ENCODE assay signal across 19 cellular contexts in the genomic region with DNA sequence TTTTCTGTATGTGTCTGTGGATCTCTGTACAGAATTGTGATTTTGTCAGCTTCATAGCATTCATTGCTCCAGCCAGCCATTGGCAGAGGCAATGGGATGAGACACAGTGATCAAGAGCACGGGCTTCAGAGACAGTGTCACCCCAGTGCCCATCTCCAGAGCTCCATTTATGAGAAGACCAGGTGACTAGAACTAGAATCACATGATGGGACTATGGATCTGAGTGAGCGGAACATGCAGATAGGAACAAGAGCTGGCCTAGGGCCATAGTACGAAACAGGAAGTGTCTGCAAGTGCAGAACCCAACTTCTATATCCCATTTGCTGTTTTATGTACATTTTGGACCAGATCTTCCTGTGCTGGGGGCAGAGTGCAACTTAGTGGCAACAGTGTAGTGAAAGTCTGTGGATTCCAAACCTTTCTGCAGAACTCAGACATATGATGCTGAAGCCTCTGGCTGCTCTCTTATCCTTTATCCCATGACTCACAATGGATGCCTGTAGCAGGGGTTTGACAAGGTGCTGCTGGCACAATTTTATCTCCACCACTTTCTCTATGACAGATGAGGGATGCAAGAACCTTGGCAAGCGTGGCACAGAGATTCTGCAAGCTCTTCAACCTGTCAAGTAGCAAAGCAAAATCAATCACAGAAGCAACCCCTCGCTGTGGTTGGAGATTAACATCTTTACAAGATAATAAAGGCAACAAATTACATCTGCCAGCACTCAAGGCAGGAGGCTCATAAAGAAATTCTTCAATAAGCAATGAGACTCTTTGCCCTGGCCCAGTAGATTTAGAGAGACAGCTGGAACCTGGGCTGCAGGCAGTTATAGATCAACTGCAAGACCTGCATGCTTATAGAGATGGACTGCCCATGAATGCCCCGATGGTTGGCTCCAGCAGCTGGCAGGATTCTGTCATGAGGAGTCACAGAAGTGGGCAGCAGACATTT.
DNase-seq lines count a peak whose midpoint lies in the region; ATAC-seq and TF ChIP-seq lines count a peak whose summit lies in the region.
"Had no signal": no experiment of that assay in that cellular context is flagged by ENCODE, and none has a peak within 500 bp of the region (broad histone marks: within the 10 kb centered on the region; RNA-seq: fewer than 3 reads in every experiment).

No MANE protein-coding gene starts in this region.

- WGBS in GM23248 (ENCODE audit: low coverage in 1 of 2, low lambda C conversion rate in 2 of 2, missing lambda C conversion rate in 2 of 2), 2 experiments: 65 to 68% methylated on average over 6 of the region's 6 CpGs
- 43 to 49% methylated on average over 6 of the region's 6 CpGs for WGBS in heart right ventricle, 2 donors

- intact Hi-C loops in heart right ventricle (cut with DNase I): no loop called here

- in situ Hi-C loops in GM23248 (cut with MboI) (no loop called here), SK-MEL-5 (cut with HindIII; ENCODE audit: low pct_unique_long_range_greater_than_20kb, low sequenced_read_pairs) (no loop called here)

- H3K36me3 ChIP-seq in GM23248 (ENCODE audit: low read depth) (no peaks in the 10 kb centered on the region), heart right ventricle (no peaks in the 10 kb centered on the region)
- H3K36me3 ChIP-seq: vagina had no signal

- H3K9me3 ChIP-seq in GM23248 (ENCODE audit: low read depth) (no peaks in the 10 kb centered on the region), heart right ventricle (peaks cover 0 to 19% (median 0%) of the 10 kb centered on the region in 11 donors)
- H3K9me3 ChIP-seq: vagina had no signal

- H3K79me2 ChIP-seq in GM23248 (ENCODE audit: insufficient read depth): no peaks in the 10 kb centered on the region

- H3K4me1 ChIP-seq in GM23248 (ENCODE audit: insufficient read depth) (no peaks in the 10 kb centered on the region), heart right ventricle (peaks cover 0 to 12% (median 0%) of the 10 kb centered on the region in 9 donors)
- H3K4me1 ChIP-seq: foreskin keratinocyte, vagina had no signal

- TF ChIP-seq CTCF in heart right ventricle (IDR thresholded peaks at IDR 0.05): no peak

- peak; percentile 77 to 98 (median 95) for ATAC-seq in heart right ventricle
- ATAC-seq: foreskin keratinocyte, GM12878, left lobe of liver had no signal

- no peaks in the 10 kb centered on the region for H3K9me2 ChIP-seq in GM23248 (ENCODE audit: insufficient read depth)

- H3K4me3 ChIP-seq in GM23248 (no peak overlapping the region), heart right ventricle (no peak overlapping the region)
- H3K4me3 ChIP-seq: GM12878, vagina had no signal

- no peak overlapping the region for H3K27ac ChIP-seq in GM23248
- H3K27ac ChIP-seq in heart right ventricle: peak overlapping the region in 6 of 10 donors; percentile 11 to 57 (median 27)
- H3K27ac ChIP-seq: foreskin keratinocyte, KMS-11, vagina had no signal

- H3K4me2 ChIP-seq in GM23248 (ENCODE audit: unreplicated experiment): no peak overlapping the region
- H3K4me2 ChIP-seq: KMS-11 had no signal

- no peaks in the 10 kb centered on the region for H4K20me1 ChIP-seq in GM23248 (ENCODE audit: insufficient read depth)

- H3F3A ChIP-seq in GM23248 (ENCODE audit: insufficient read depth): no peaks in the 10 kb centered on the region

- no peak overlapping the region for H3K9ac ChIP-seq in GM23248
- H3K9ac ChIP-seq: KMS-11 had no signal

- no peak overlapping the region for H2AFZ ChIP-seq in GM23248

- DNase-seq in A172 (ENCODE audit: low spot score): peak; percentile 94
- peak; percentile 2 for DNase-seq in GM23248
- peak; percentile 15 for DNase-seq in SK-MEL-5 (ENCODE audit: low read depth, low spot score)
- peak in 1 of 2 donors; percentile 60 for DNase-seq in heart right ventricle
- no peak for DNase-seq in iPS-NIHi7 (ENCODE audit: extremely low spot score)
- DNase-seq in medulla oblongata (ENCODE audit: extremely low spot score): no peak
- no peak for DNase-seq in GM19240 (ENCODE audit: insufficient read length, low spot score)
- no peak for DNase-seq in activated gamma-delta T cell treated with Interleukin-2 at 50 U/mL for 16 hours
- DNase-seq: activated CD4-positive, alpha-beta T cell treated with anti-CD3 and anti-CD28 coated beads for 1 hour; amniotic stem cell; foreskin keratinocyte; NCI-H2171 treated with DMSO at 0.1 percent for 48 hours; nucleus accumbens; SHP77; stimulated activated CD4-positive, alpha-beta T cell treated with anti-CD3 and anti-CD28 coated beads, Interleukin-2, amount 100 ng/mL, for 48 hours had no signal

- no peaks in the 10 kb centered on the region for H3K27me3 ChIP-seq in GM23248 (replicated peaks; ENCODE audit: insufficient read depth)
- H3K27me3 ChIP-seq in heart right ventricle: no peaks in the 10 kb centered on the region
- H3K27me3 ChIP-seq: foreskin keratinocyte, vagina had no signal

Comparison
In these comparisons a context has a peak if more than half of its experiments do, and no peak if none do; other contexts are left out.
1. DNase-seq: peak in A172 (single experiment), GM23248 (single experiment) and SK-MEL-5 (single experiment); none in iPS-NIHi7 (single experiment), medulla oblongata (single experiment), GM19240 (single experiment) and activated gamma-delta T cell treated with Interleukin-2 at 50 U/mL for 16 hours (single experiment).